ENCODE assay signal across 16 cellular contexts in the genomic region with DNA sequence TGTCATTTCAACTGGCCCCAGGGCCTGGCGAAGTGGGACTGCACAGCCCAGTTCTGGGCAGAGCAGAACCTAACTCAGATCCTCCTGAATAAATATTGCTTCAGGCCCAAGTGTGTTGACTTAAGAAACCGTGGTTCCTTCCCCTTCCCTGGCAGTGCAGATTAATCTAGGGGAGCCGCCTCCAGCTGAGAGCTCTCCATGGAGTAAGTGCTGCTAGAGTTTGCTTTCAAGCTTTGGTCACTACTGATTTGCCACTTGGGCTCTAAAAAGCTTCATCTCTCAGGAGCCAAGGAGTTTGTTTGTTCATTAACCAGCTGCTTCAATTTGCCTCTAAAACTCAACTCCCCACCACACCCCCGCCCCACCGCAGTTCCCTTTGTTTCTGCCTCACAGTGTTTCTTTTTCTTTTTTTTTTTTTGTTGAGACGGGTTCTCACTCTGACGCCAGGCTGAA.
DNase-seq lines count a peak whose midpoint lies in the region; ATAC-seq and TF ChIP-seq lines count a peak whose summit lies in the region.
"Had no signal": no experiment of that assay in that cellular context is flagged by ENCODE, and none has a peak within 500 bp of the region (broad histone marks: within the 10 kb centered on the region; RNA-seq: fewer than 3 reads in every experiment).

No MANE protein-coding gene starts in this region.

- no peak overlapping the region for H3K4me3 Mint-ChIP-seq in endodermal cell
- H3K4me3 Mint-ChIP-seq: CD4-positive, CD25-positive, alpha-beta regulatory T cell; natural killer cell treated with Interleukin-12 subunit alpha and Interleukin-12 subunit beta and Interleukin-15 and Interleukin-18, amount 100 ng/mL, for 72 hours had no signal

- no peak for TF ChIP-seq POLR2A in prostate gland (IDR thresholded peaks at IDR 0.05)

- no peak overlapping the region for H3K4me3 ChIP-seq in endodermal cell (ENCODE audit: low read length)
- no peak overlapping the region for H3K4me3 ChIP-seq in prostate gland
- H3K4me3 ChIP-seq: HAP-1, SJSA1 had no signal

- H3K27ac ChIP-seq in endodermal cell (ENCODE audit: low read depth, low read length) (peak overlapping the region; percentile 25), prostate gland (peak overlapping the region; percentile 14 to 37)
- H3K27ac ChIP-seq: brain microvascular endothelial cell, SJSA1 had no signal

- H3K9me3 ChIP-seq in endodermal cell (ENCODE audit: control insufficient read depth, low read length): no peaks in the 10 kb centered on the region
- H3K9me3 ChIP-seq in prostate gland: no peaks in the 10 kb centered on the region
- H3K9me3 ChIP-seq: HAP-1, SJSA1 had no signal

- peak; percentile 38 for DNase-seq in ELF-1 (ENCODE audit: low read depth, low spot score)
- DNase-seq in NCI-H2107 (lab: John Stamatoyannopoulos, UW): peak; percentile 82
- DNase-seq in endodermal cell: peak; percentile 66
- DNase-seq in prostate gland (ENCODE audit: low spot score): peak; percentile 46
- DNase-seq in stimulated activated CD4-positive, alpha-beta T cell treated with anti-CD3 and anti-CD28 coated beads, Interleukin-12 subunit alpha, Interleukin-12 subunit beta, amount 100 ng/mL, for 4 hours: no peak
- DNase-seq in Ammon's horn (ENCODE audit: low spot score): no peak
- DNase-seq: activated effector memory CD4-positive, alpha-beta T cell treated with anti-CD3 and anti-CD28 coated beads, Interleukin-2, amount 50 U/mL, for 16 hours; brain microvascular endothelial cell; CD4-positive, CD25-positive, alpha-beta regulatory T cell; kidney; NCI-H1048 had no signal

- ATAC-seq in HG02981 (IDR thresholded peaks at IDR 0.05; ENCODE audit: unreplicated experiment) (no peak), HG02759 (IDR thresholded peaks at IDR 0.05; ENCODE audit: unreplicated experiment) (no peak)
- ATAC-seq: natural killer cell treated with Interleukin-12 subunit alpha and Interleukin-12 subunit beta and Interleukin-15 and Interleukin-18, amount 100 ng/mL, for 72 hours had no signal

- H3K27me3 Mint-ChIP-seq in endodermal cell (ENCODE audit: insufficient read depth): no peaks in the 10 kb centered on the region
- H3K27me3 Mint-ChIP-seq: natural killer cell treated with Interleukin-12 subunit alpha and Interleukin-12 subunit beta and Interleukin-15 and Interleukin-18, amount 100 ng/mL, for 72 hours had no signal

- no peak for TF ChIP-seq CTCF in endodermal cell (conservative IDR thresholded peaks at IDR 0.05)
- TF ChIP-seq CTCF in prostate gland (IDR thresholded peaks at IDR 0.05): no peak

- H3K9ac ChIP-seq in endodermal cell (ENCODE audit: extremely low read depth, low read length, poor library complexity, severe bottlenecking): no peak overlapping the region

- H3K27me3 ChIP-seq in endodermal cell (ENCODE audit: control insufficient read depth, insufficient read depth, low read length, poor library complexity, severe bottlenecking): no peaks in the 10 kb centered on the region
- H3K27me3 ChIP-seq in prostate gland (replicated peaks; ENCODE audit: insufficient read depth): no peaks in the 10 kb centered on the region
- H3K27me3 ChIP-seq: brain microvascular endothelial cell, SJSA1 had no signal

- peaks cover 21% of the 10 kb centered on the region for H3K4me1 Mint-ChIP-seq in endodermal cell
- H3K4me1 Mint-ChIP-seq: CD4-positive, CD25-positive, alpha-beta regulatory T cell had no signal

- H3K36me3 Mint-ChIP-seq in endodermal cell (ENCODE audit: low read depth): peaks cover 6% of the 10 kb centered on the region
- H3K36me3 Mint-ChIP-seq: CD4-positive, CD25-positive, alpha-beta regulatory T cell; natural killer cell treated with Interleukin-12 subunit alpha and Interleukin-12 subunit beta and Interleukin-15 and Interleukin-18, amount 100 ng/mL, for 72 hours had no signal

- H3K4me1 ChIP-seq in endodermal cell (ENCODE audit: control insufficient read depth, insufficient read depth, low read length) (no peaks in the 10 kb centered on the region), prostate gland (replicated peaks) (no peaks in the 10 kb centered on the region)
- H3K4me1 ChIP-seq: HAP-1, SJSA1 had no signal

- intact Hi-C loops in prostate gland (cut with DNase I): no loop called here

- peaks cover 6% of the 10 kb centered on the region for H3K9me3 Mint-ChIP-seq in endodermal cell
- H3K9me3 Mint-ChIP-seq: CD4-positive, CD25-positive, alpha-beta regulatory T cell; natural killer cell treated with Interleukin-12 subunit alpha and Interleukin-12 subunit beta and Interleukin-15 and Interleukin-18, amount 100 ng/mL, for 72 hours had no signal

- H3K36me3 ChIP-seq in endodermal cell (ENCODE audit: control insufficient read depth, insufficient read depth, low read length) (no peaks in the 10 kb centered on the region), prostate gland (no peaks in the 10 kb centered on the region)
- H3K36me3 ChIP-seq: brain microvascular endothelial cell, HAP-1, SJSA1 had no signal

- H3K27ac Mint-ChIP-seq in endodermal cell: peak overlapping the region; percentile 93
- H3K27ac Mint-ChIP-seq: natural killer cell treated with Interleukin-12 subunit alpha and Interleukin-12 subunit beta and Interleukin-15 and Interleukin-18, amount 100 ng/mL, for 72 hours had no signal

- WGBS in endodermal cell (ENCODE audit: insufficient coverage in 1 of 2, insufficient read length in 1 of 2), 2 experiments: 68 to 69% methylated on average over 6 to 7 of the region's 7 CpGs
- WGBS in prostate gland: 43% methylated on average over 7 of the region's 7 CpGs

Comparison
In these comparisons a context has a peak if more than half of its experiments do, and no peak if none do; other contexts are left out.
1. DNase-seq: peak in ELF-1 (single experiment), NCI-H2107 (single experiment), endodermal cell (single experiment) and prostate gland (single experiment); none in stimulated activated CD4-positive, alpha-beta T cell treated with anti-CD3 and anti-CD28 coated beads, Interleukin-12 subunit alpha, Interleukin-12 subunit beta, amount 100 ng/mL, for 4 hours (single experiment) and Ammon's horn (single experiment).